26 cellular contexts compared by ENCODE assay signal in the genomic region with DNA sequence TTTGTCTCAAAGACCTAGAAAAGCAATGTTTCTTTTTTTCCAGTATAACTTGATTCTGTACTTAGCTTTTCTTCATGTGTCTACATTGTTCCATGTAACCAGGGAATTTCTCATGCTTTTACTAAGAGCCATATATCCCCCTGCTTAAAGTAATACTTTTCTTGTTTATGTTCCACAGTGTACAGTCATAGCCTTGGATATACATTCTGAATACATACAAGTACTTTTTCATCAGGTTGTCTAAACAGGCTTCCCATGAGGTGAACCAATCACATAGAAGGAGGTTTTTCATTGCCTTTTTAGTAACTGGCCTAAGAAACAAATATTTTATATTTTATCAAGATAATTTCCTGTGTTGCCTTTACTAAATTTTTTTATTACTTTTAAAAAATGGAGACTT. TPM values are rescaled to one million over a fixed set of nuclear protein-coding genes. Genes with fewer than 3 reads are reported as not detected.
"Had no signal": no experiment of that assay in that cellular context is flagged by ENCODE, and none has a peak within 500 bp of the region (broad histone marks: within the 10 kb centered on the region; RNA-seq: fewer than 3 reads in every experiment).

No MANE protein-coding gene starts in this region.

- FAIRE-seq: urothelium cell line had no signal

- H3K27ac Mint-ChIP-seq: immature natural killer cell; naive thymus-derived CD4-positive, alpha-beta T cell; natural killer cell treated with Interleukin-12 subunit alpha and Interleukin-12 subunit beta and Interleukin-15 and Interleukin-18, amount 100 ng/mL, for 72 hours; progenitor cell of endocrine pancreas; stimulated activated naive B cell treated with anti-CD40 and anti-IgM and Interleukin-4, amounts not matched to agents 10 μg/mL and 1 μg/mL and 100 μg/mL, for 72 hours had no signal

- H3K27me3 Mint-ChIP-seq: progenitor cell of endocrine pancreas had no signal

- H3K27me3 ChIP-seq: ovary, right atrium auricular region, stomach, suprapubic skin, tibial artery, upper lobe of right lung had no signal

- H3K4me3 ChIP-seq: left ventricle myocardium inferior, lung, mucosa of descending colon, ovary, right atrium auricular region, right lobe of liver, stomach, suprapubic skin, thoracic aorta, tibial artery, upper lobe of right lung had no signal

- H3K9me3 ChIP-seq: left ventricle myocardium inferior, mucosa of descending colon, ovary, right atrium auricular region, right lobe of liver, stomach, suprapubic skin, thoracic aorta, tibial artery, upper lobe of right lung had no signal

- H3K4me1 ChIP-seq: left ventricle myocardium inferior, right atrium auricular region, right lobe of liver, stomach, tibial artery, upper lobe of right lung had no signal

- H3K4me3 Mint-ChIP-seq: immature natural killer cell; naive thymus-derived CD4-positive, alpha-beta T cell; natural killer cell treated with Interleukin-12 subunit alpha and Interleukin-12 subunit beta and Interleukin-15 and Interleukin-18, amount 100 ng/mL, for 72 hours; stimulated activated naive B cell treated with anti-CD40 and anti-IgM and Interleukin-4, amounts not matched to agents 10 μg/mL and 1 μg/mL and 100 μg/mL, for 72 hours had no signal

- H3K36me3 ChIP-seq: left ventricle myocardium inferior, ovary, right atrium auricular region, right lobe of liver, stomach, suprapubic skin, thoracic aorta, upper lobe of right lung had no signal

- H3K4me1 Mint-ChIP-seq: immature natural killer cell had no signal

- DNase-seq: hypothalamus; immature natural killer cell; islet precursor cell; left ventricle myocardium inferior; midbrain; mucosa of descending colon; naive thymus-derived CD4-positive, alpha-beta T cell; ovary; right lobe of liver; stimulated activated CD4-positive, alpha-beta T cell treated with anti-CD3 and anti-CD28 coated beads, Interleukin-12 subunit alpha, Interleukin-12 subunit beta, amount 100 ng/mL, for 4 hours; stimulated activated CD4-positive, alpha-beta T cell treated with anti-CD3 and anti-CD28 coated beads, Interleukin-15, amount 100 ng/mL, for 24 hours; stimulated activated CD4-positive, alpha-beta T cell treated with anti-CD3 and anti-CD28 coated beads, Interleukin-2, amount 100 ng/mL, for 24 hours; stimulated activated CD4-positive, alpha-beta T cell treated with anti-CD3 and anti-CD28 coated beads, Interleukin-4, amount 100 ng/mL, for 1 hour; stimulated activated naive B cell treated with anti-CD40 and anti-IgM and Interleukin-4, amounts not matched to agents 10 μg/mL and 1 μg/mL and 100 μg/mL, for 72 hours; stimulated activated naive CD8-positive, alpha-beta T cell treated with anti-CD3 and anti-CD28 coated beads, Interleukin-15, Interleukin-2, amounts not matched to agents 100 U/mL and 50 U/mL, for 24 hours; stomach; tibial artery; upper lobe of right lung had no signal

- H3K27ac ChIP-seq: left ventricle myocardium inferior, ovary, right atrium auricular region, right lobe of liver, stomach, suprapubic skin, thoracic aorta, tibial artery, upper lobe of right lung had no signal

RNA-seq across cellular contexts. Expression of gene SLC2A9, which starts 52.8 kb away (rescaled TPM):
- polyA plus RNA-seq: neural cell had no signal
